In genomic region chr1:244451539-244451950, GRCh38 we compare ENCODE assay signal across 1 cellular context.
TF ChIP-seq lines count a peak whose summit lies in the region.

Gene ADSS2, minus strand, starts transcription at chr1:244451909. Its CDS starts 92 bp downstream, at chr1:244451817.

TF ChIP-seq in HepG2, 621 proteins besides CTCF, POLR2A, EP300 and RAD21 (continued from another document and continues in another):
- TF ChIP-seq EHMT2 (IDR thresholded peaks at IDR 0.05; ENCODE audit: borderline replicate concordance, low read depth, low read length) (no peak), USF2 (IDR thresholded peaks at IDR 0.05; ENCODE audit: low read depth, low read length) (no peak), USF2 (CRISPR knock-in tag; IDR thresholded peaks at IDR 0.05; ENCODE audit: borderline replicate concordance) (no peak), ZNF720 (CRISPR knock-in tag; IDR thresholded peaks at IDR 0.05) (no peak), KAT7 (CRISPR knock-in tag; IDR thresholded peaks at IDR 0.05; ENCODE audit: borderline replicate concordance) (peak; percentile 57), FIP1L1 (IDR thresholded peaks at IDR 0.05; ENCODE audit: borderline replicate concordance, insufficient read depth, low read depth, low read length) (no peak), AFF4 (CRISPR knock-in tag; IDR thresholded peaks at IDR 0.05) (no peak), SP1 (IDR thresholded peaks at IDR 0.05) (no peak), SP1 (CRISPR knock-in tag; IDR thresholded peaks at IDR 0.05) (no peak), SIN3A (IDR thresholded peaks at IDR 0.05; ENCODE audit: borderline replicate concordance, low read depth, low read length) (no peak), JARID2 (CRISPR knock-in tag; IDR thresholded peaks at IDR 0.05; ENCODE audit: insufficient replicate concordance) (no peak), MED1 (CRISPR knock-in tag; IDR thresholded peaks at IDR 0.05) (no peak), DDIT3 (CRISPR knock-in tag; IDR thresholded peaks at IDR 0.05) (no peak), GATAD2A (CRISPR knock-in tag; IDR thresholded peaks at IDR 0.05) (no peak), ZNF552 (CRISPR knock-in tag; IDR thresholded peaks at IDR 0.05; ENCODE audit: borderline replicate concordance) (peak; percentile 59; the same call in 1 of the 2 replicates), KDM3A (CRISPR knock-in tag; IDR thresholded peaks at IDR 0.05; ENCODE audit: low read depth) (no peak), ZNF251 (CRISPR knock-in tag; IDR thresholded peaks at IDR 0.05) (no peak), RXRA (CRISPR knock-in tag; IDR thresholded peaks at IDR 0.05) (0 out of 2 replicates have a peak, but pooled peaks have one; percentile 7), RCOR2 (CRISPR knock-in tag; IDR thresholded peaks at IDR 0.05) (no peak), GMEB1 (CRISPR knock-in tag; IDR thresholded peaks at IDR 0.05; ENCODE audit: borderline replicate concordance) (no peak), SSRP1 (CRISPR knock-in tag; IDR thresholded peaks at IDR 0.05) (no peak), HIVEP1 (CRISPR knock-in tag; IDR thresholded peaks at IDR 0.05) (0 out of 2 replicates have a peak, but pooled peaks have one; percentile 47), AGO2 (optimal IDR thresholded peaks at IDR 0.05; ENCODE audit: low read depth, low read length) (peak; percentile 88), RNF2 (conservative IDR thresholded peaks at IDR 0.05; ENCODE audit: low read depth) (0 out of 2 replicates have a peak, but pooled peaks have one; percentile 31), ARID4A (CRISPR knock-in tag; IDR thresholded peaks at IDR 0.05; ENCODE audit: borderline replicate concordance) (peak; percentile 88; the same call in 1 of the 2 replicates), TRIM24 (CRISPR knock-in tag; IDR thresholded peaks at IDR 0.05) (no peak), MIER3 (CRISPR knock-in tag; IDR thresholded peaks at IDR 0.05; ENCODE audit: borderline replicate concordance) (no peak), ZNF772 (CRISPR knock-in tag; IDR thresholded peaks at IDR 0.05) (peak; percentile 74; the same call in 1 of the 2 replicates), MBNL3 (CRISPR knock-in tag; conservative IDR thresholded peaks at IDR 0.05) (no peak), MTF1 (CRISPR knock-in tag; IDR thresholded peaks at IDR 0.05) (no peak), YY1 (IDR thresholded peaks at IDR 0.05; ENCODE audit: insufficient read depth, insufficient replicate concordance, low read depth, low read length) (peak; percentile 11), NFKBIZ (CRISPR knock-in tag; IDR thresholded peaks at IDR 0.05) (no peak), ZFP1 (CRISPR knock-in tag; IDR thresholded peaks at IDR 0.05) (no peak), CREB3 (CRISPR knock-in tag; IDR thresholded peaks at IDR 0.05) (no peak), HMG20B (CRISPR knock-in tag; conservative IDR thresholded peaks at IDR 0.05) (no peak), TRAFD1 (CRISPR knock-in tag; IDR thresholded peaks at IDR 0.05; ENCODE audit: borderline replicate concordance) (no peak), ZNF275 (CRISPR knock-in tag; IDR thresholded peaks at IDR 0.05; ENCODE audit: borderline replicate concordance) (no peak), SP2 (CRISPR knock-in tag; IDR thresholded peaks at IDR 0.05) (no peak), ZBTB20 (CRISPR knock-in tag; IDR thresholded peaks at IDR 0.05; ENCODE audit: borderline replicate concordance, low read depth) (peak; percentile 32; the same call in 1 of the 2 replicates), ZNF20 (CRISPR knock-in tag; IDR thresholded peaks at IDR 0.05) (0 out of 2 replicates have a peak, but pooled peaks have one; percentile 44), ATAD3A (CRISPR knock-in tag; IDR thresholded peaks at IDR 0.05) (no peak), ZNF326 (CRISPR knock-in tag; IDR thresholded peaks at IDR 0.05; ENCODE audit: borderline replicate concordance) (no peak), CREB1 (IDR thresholded peaks at IDR 0.05) (no peak), CREB1 (CRISPR knock-in tag; IDR thresholded peaks at IDR 0.05) (no peak), ZNF580 (CRISPR knock-in tag; IDR thresholded peaks at IDR 0.05; ENCODE audit: borderline replicate concordance, low read depth) (no peak), ZFP82 (CRISPR knock-in tag; IDR thresholded peaks at IDR 0.05; ENCODE audit: borderline replicate concordance) (peak; percentile 64; the same call in 1 of the 2 replicates), ZNF501 (CRISPR knock-in tag; IDR thresholded peaks at IDR 0.05) (peak; percentile 76), ZBTB3 (CRISPR knock-in tag; IDR thresholded peaks at IDR 0.05; ENCODE audit: borderline replicate concordance, low read depth) (no peak), LCORL (IDR thresholded peaks at IDR 0.05) (no peak), LCORL (CRISPR knock-in tag; IDR thresholded peaks at IDR 0.05) (peak; percentile 19; the same call in 1 of the 2 replicates)
